19 cellular contexts compared by ENCODE assay signal in genomic region chr1:48084826-48085225, GRCh38.
"Had no signal": no experiment of that assay in that cellular context is flagged by ENCODE, and none has a peak within 500 bp of the region (broad histone marks: within the 10 kb centered on the region; RNA-seq: fewer than 3 reads in every experiment).

No MANE protein-coding gene starts in this region.

- H3K79me2 ChIP-seq: parathyroid adenoma had no signal

- FAIRE-seq: small intestine had no signal

- H2AFZ ChIP-seq: parathyroid adenoma had no signal

- ATAC-seq: activated naive CD4-positive, alpha-beta T cell treated with anti-CD3 and anti-CD28 coated beads, Interleukin-2, amount 50 U/mL, for 72 hours; heart right ventricle; natural killer cell treated with Interleukin-12 subunit alpha and Interleukin-12 subunit beta and Interleukin-15 and Interleukin-18, amount 100 ng/mL, for 72 hours; right lobe of liver; WTC11 had no signal

- H3K4me3 ChIP-seq: ascending aorta, heart right ventricle, left ventricle myocardium inferior, right lobe of liver, testis had no signal

- H3K4me1 ChIP-seq: ascending aorta, heart right ventricle, left ventricle myocardium inferior, parathyroid adenoma, right lobe of liver, testis had no signal

- H3K36me3 Mint-ChIP-seq: activated naive CD4-positive, alpha-beta T cell treated with anti-CD3 and anti-CD28 coated beads, Interleukin-2, amount 50 U/mL, for 72 hours; natural killer cell treated with Interleukin-12 subunit alpha and Interleukin-12 subunit beta and Interleukin-15 and Interleukin-18, amount 100 ng/mL, for 72 hours; type B pancreatic cell; WTC11 had no signal

- H3K9me3 Mint-ChIP-seq: activated naive CD4-positive, alpha-beta T cell treated with anti-CD3 and anti-CD28 coated beads, Interleukin-2, amount 50 U/mL, for 72 hours; natural killer cell treated with Interleukin-12 subunit alpha and Interleukin-12 subunit beta and Interleukin-15 and Interleukin-18, amount 100 ng/mL, for 72 hours; type B pancreatic cell; WTC11 had no signal

- H3K4me3 Mint-ChIP-seq: natural killer cell treated with Interleukin-12 subunit alpha and Interleukin-12 subunit beta and Interleukin-15 and Interleukin-18, amount 100 ng/mL, for 72 hours; type B pancreatic cell; WTC11 had no signal

- DNase-seq: activated T-cell treated with anti-CD3 and anti-CD28 coated beads, Interleukin-2, amount 50 U/mL, for 1 hour; central memory CD4-positive, alpha-beta T cell; foreskin fibroblast; heart right ventricle; islet precursor cell; left ventricle myocardium inferior; nucleus accumbens; right lobe of liver; small intestine; stimulated activated CD4-positive, alpha-beta T cell treated with anti-CD3 and anti-CD28 coated beads, Interleukin-2, amount 100 ng/mL, for 24 hours; stimulated activated naive CD4-positive, alpha-beta T cell; T-helper 9 cell; testis had no signal

- H3K27me3 ChIP-seq: ascending aorta, right lobe of liver, testis had no signal

- H3K27ac Mint-ChIP-seq: activated naive CD4-positive, alpha-beta T cell treated with anti-CD3 and anti-CD28 coated beads, Interleukin-2, amount 50 U/mL, for 72 hours; natural killer cell treated with Interleukin-12 subunit alpha and Interleukin-12 subunit beta and Interleukin-15 and Interleukin-18, amount 100 ng/mL, for 72 hours; type B pancreatic cell; WTC11 had no signal

- H3K9ac ChIP-seq: parathyroid adenoma had no signal

- H3K9me3 ChIP-seq: ascending aorta, heart right ventricle, left ventricle myocardium inferior, right lobe of liver, testis had no signal

- H3K36me3 ChIP-seq: ascending aorta, heart right ventricle, left ventricle myocardium inferior, right lobe of liver had no signal

- H3K27ac ChIP-seq: ascending aorta, heart right ventricle, left ventricle myocardium inferior, parathyroid adenoma, right lobe of liver, testis had no signal
